19 cellular contexts compared by ENCODE assay signal in genomic region chr19:1428738-1429391, GRCh38. TPM values are rescaled to one million over a fixed set of nuclear protein-coding genes. Genes with fewer than 3 reads are reported as not detected.
DNase-seq lines count a peak whose midpoint lies in the region; ATAC-seq, FAIRE-seq and TF ChIP-seq lines count a peak whose summit lies in the region.
"Had no signal": no experiment of that assay in that cellular context is flagged by ENCODE, and none has a peak within 500 bp of the region (broad histone marks: within the 10 kb centered on the region; RNA-seq: fewer than 3 reads in every experiment).

No MANE protein-coding gene starts in this region.

- no peak for TF ChIP-seq RAD21 in GM12878 (IDR thresholded peaks at IDR 0.05; ENCODE audit: insufficient read depth, low read depth, low read length)

- H3K4me1 ChIP-seq in GM23338 (ENCODE audit: insufficient read depth) (no peaks in the 10 kb centered on the region), GM12878 (ENCODE audit: control insufficient read depth, insufficient read depth, low read length) (no peaks in the 10 kb centered on the region), heart right ventricle (peaks cover 0 to 34% (median 16%) of the 10 kb centered on the region in 9 donors), MM.1S (ENCODE audit: low read length) (no peaks in the 10 kb centered on the region)
- H3K4me1 ChIP-seq: HAP-1, SJSA1 had no signal

- peaks cover 8% of the 10 kb centered on the region; the same call in 2 of the 3 replicates for H3K4me1 Mint-ChIP-seq in GM23338
- H3K4me1 Mint-ChIP-seq: CD14-positive monocyte had no signal

- H3K9me2 ChIP-seq in GM23338 (ENCODE audit: insufficient read depth) (no peaks in the 10 kb centered on the region), MM.1S (replicated peaks; ENCODE audit: insufficient read depth, low read length) (no peaks in the 10 kb centered on the region)

- WGBS in GM12878 (ENCODE audit: insufficient coverage, insufficient replicate concordance, low lambda C conversion rate, missing lambda C conversion rate), result 95% methylated on average over 41 of the region's 41 CpGs
- 85 to 88% methylated on average over 41 of the region's 41 CpGs for WGBS in heart right ventricle, 2 donors

- H3K79me2 ChIP-seq in GM23338 (replicated peaks; ENCODE audit: insufficient read depth), result peaks cover 41% of the 10 kb centered on the region
- no peaks in the 10 kb centered on the region for H3K79me2 ChIP-seq in GM12878 (ENCODE audit: control insufficient read depth, insufficient read depth, low read length)
- H3K79me2 ChIP-seq in MM.1S (ENCODE audit: low read length), result peaks cover 67% of the 10 kb centered on the region

- no peaks in the 10 kb centered on the region for H3K9me3 ChIP-seq in GM12878 (replicated peaks; ENCODE audit: control insufficient read depth, insufficient read depth, low read length)
- H3K9me3 ChIP-seq in heart right ventricle, result no peaks in the 10 kb centered on the region
- no peaks in the 10 kb centered on the region for H3K9me3 ChIP-seq in MM.1S (replicated peaks; ENCODE audit: insufficient read depth, low read length)
- H3K9me3 ChIP-seq: HAP-1, SJSA1 had no signal

- intact Hi-C loops in GM12878 (cut with micrococcal nuclease; ENCODE audit: unreplicated experiment), result no loop called here
- intact Hi-C loops in heart right ventricle (cut with DNase I), result no loop called here

- H3K9me3 Mint-ChIP-seq in GM23338, result no peaks in the 10 kb centered on the region
- H3K9me3 Mint-ChIP-seq: CD14-positive monocyte had no signal

- H3K4me3 ChIP-seq in GM23338 (no peak overlapping the region), GM12878 (no peak overlapping the region), heart right ventricle (no peak overlapping the region), MM.1S (ENCODE audit: low read length) (no peak overlapping the region)
- H3K4me3 ChIP-seq: HAP-1, PC-9, SJSA1 had no signal

- RAD21 ChIA-PET in GM12878 (lab: Charles Lee; ENCODE audit: unreplicated experiment), result no interaction called here

- no peak overlapping the region for H2AFZ ChIP-seq in GM23338
- no peak overlapping the region for H2AFZ ChIP-seq in GM12878 (ENCODE audit: control insufficient read depth, low read depth, low read length)
- no peak overlapping the region for H2AFZ ChIP-seq in MM.1S (ENCODE audit: low read length)
- H2AFZ ChIP-seq: PC-9 had no signal

- peak; percentile 42 for TF ChIP-seq POLR2A in GM12878 (IDR thresholded peaks at IDR 0.05; ENCODE audit: low read depth, low read length)

- no TSS peak for BruUV-seq in GM12878 (replicated peaks; lab: Mats Ljungman, UMichigan)

- no peak overlapping the region for H3K4me3 Mint-ChIP-seq in GM23338
- H3K4me3 Mint-ChIP-seq: CD14-positive monocyte had no signal

- H3K27ac ChIP-seq in GM23338 (ENCODE audit: low read depth) (0 out of 2 replicates have a peak overlapping the region, but pooled peaks have one; percentile 32), GM12878 (ENCODE audit: control insufficient read depth, insufficient read depth) (no peak overlapping the region), heart right ventricle (peak overlapping the region in 6 of 10 donors; percentile 32 to 77 (median 58)), MM.1S (ENCODE audit: low read length) (no peak overlapping the region)
- H3K27ac ChIP-seq: KMS-11, PC-9, SJSA1 had no signal

- peaks cover 3% of the 10 kb centered on the region for H3K27me3 Mint-ChIP-seq in GM23338 (ENCODE audit: insufficient read depth, low read depth, poor library complexity)

- H4K20me1 ChIP-seq in GM23338 (replicated peaks; ENCODE audit: insufficient read depth), result peaks cover 27% of the 10 kb centered on the region
- H4K20me1 ChIP-seq in GM12878 (ENCODE audit: control insufficient read depth, insufficient read depth), result no peaks in the 10 kb centered on the region
- H4K20me1 ChIP-seq in MM.1S (ENCODE audit: insufficient read depth, low read length), result 0 out of 2 replicates have a peak, but pooled peaks cover 2% of the 10 kb centered on the region

- TF ChIP-seq EP300 in GM12878 (IDR thresholded peaks at IDR 0.05; ENCODE audit: borderline replicate concordance in 1 of 2, control insufficient read depth in 1 of 2, low read depth in 2 of 2, low read length in 2 of 2), result no peak

- POLR2A ChIA-PET in GM12878 (lab: Charles Lee), result no interaction called here

- H3K9ac ChIP-seq in GM12878 (ENCODE audit: control insufficient read depth, insufficient read depth, low read length) (no peak overlapping the region), MM.1S (ENCODE audit: low read length) (no peak overlapping the region)
- H3K9ac ChIP-seq: KMS-11 had no signal

- no peak overlapping the region for H3K4me2 ChIP-seq in GM23338
- no peak overlapping the region for H3K4me2 ChIP-seq in GM12878 (ENCODE audit: control insufficient read depth, insufficient read depth)
- H3K4me2 ChIP-seq in MM.1S (ENCODE audit: low read depth, low read length), result no peak overlapping the region
- H3K4me2 ChIP-seq: KMS-11, PC-9 had no signal

- SMC1A ChIA-PET in GM12878 (lab: Charles Lee; ENCODE audit: uncharacterized antibody, unreplicated experiment), result no interaction called here

- H3K27me3 ChIP-seq in GM23338 (ENCODE audit: insufficient read depth) (no peaks in the 10 kb centered on the region), GM12878 (replicated peaks in 1 of 2; ENCODE audit: control insufficient read depth in 2 of 2, insufficient read depth in 2 of 2, low read length in 1 of 2) (no peaks in the 10 kb centered on the region), heart right ventricle (no peaks in the 10 kb centered on the region), MM.1S (replicated peaks; ENCODE audit: insufficient read depth, low read length) (no peaks in the 10 kb centered on the region)
- H3K27me3 ChIP-seq: SJSA1 had no signal

- H3F3A ChIP-seq in GM23338 (replicated peaks; ENCODE audit: low read depth) (peaks cover 42% of the 10 kb centered on the region), MM.1S (ENCODE audit: insufficient read depth, low read length) (no peaks in the 10 kb centered on the region)

- H3K36me3 ChIP-seq in GM23338 (ENCODE audit: insufficient read depth) (peaks cover 39% of the 10 kb centered on the region), GM12878 (ENCODE audit: control insufficient read depth in 2 of 2, insufficient read depth in 2 of 2, low read length in 1 of 2) (peaks cover 15 to 57% of the 10 kb centered on the region in 2 experiments), heart right ventricle (peaks cover 0 to 98% (median 59%) of the 10 kb centered on the region in 9 donors), MM.1S (replicated peaks; ENCODE audit: insufficient read depth, low read length) (peaks cover 12% of the 10 kb centered on the region; the same call in 1 of the 2 replicates)

- H3K36me3 Mint-ChIP-seq in GM23338 (ENCODE audit: low read depth), result peaks cover 69% of the 10 kb centered on the region

- TF ChIP-seq CTCF in GM23338 (conservative IDR thresholded peaks at IDR 0.05; ENCODE audit: low read depth in 2 of 2) (no peak), GM12878 (IDR thresholded peaks at IDR 0.05 in 2 of 3, conservative IDR thresholded peaks at IDR 0.05 in 1 of 3; ENCODE audit: control insufficient read depth in 2 of 3, extremely low read depth in 1 of 3, insufficient read depth in 1 of 3, low read depth in 3 of 3, low read length in 3 of 3) (no peak), heart right ventricle (IDR thresholded peaks at IDR 0.05) (no peak), MM.1S (IDR thresholded peaks at IDR 0.05; ENCODE audit: low read length) (no peak)

- CTCF ChIA-PET in GM12878 (lab: Yijun Ruan, JAX), result no interaction called here

- H3K27ac Mint-ChIP-seq in GM23338, result no peak overlapping the region

- DNase-seq in GM23338 (ENCODE audit: low spot score), result no peak
- no peak for DNase-seq in GM12878 (ENCODE audit: low read depth, low spot score)
- DNase-seq in heart right ventricle, result no peak
- DNase-seq in retina, result peak; percentile 26
- no peak for DNase-seq in MM.1S
- DNase-seq: DMS79, NCI-H1048, NCI-H1436, NCI-H1930, NCI-H226, NCI-H526, PC-9, SW 1271 had no signal

- ATAC-seq in GM23338 (no peak), GM12878 (no peak), heart right ventricle (peak in 7 of 8 donors; percentile 2 to 57 (median 21)), HG02938 (IDR thresholded peaks at IDR 0.05; ENCODE audit: unreplicated experiment) (no peak), GM18520 (IDR thresholded peaks at IDR 0.05; ENCODE audit: unreplicated experiment) (no peak)

- FAIRE-seq in GM12878 (lab: Jason Lieb, UNC), result no peak

- in situ Hi-C loops in GM12878 (cut with MboI), result no loop called here

RNA-seq across cellular contexts. Expression of gene RPS15, which starts 9.3 kb away (rescaled TPM):
- total RNA-seq in GM23338 (2014; rRNA removed; shearing (Covaris generic)), result 2,953 and 3,723 TPM in 2 replicates
- 3,861 and 4,267 TPM in 2 replicates for polyA plus RNA-seq in GM23338 (2016; fragmentation: Nextera tagmentation; extraction: Ambion mirVana)
- total RNA-seq in GM12878 (2013; cell fraction: nucleolus; rRNA removed), result 239 and 289 TPM in 2 replicates
- 1,524 and 1,715 TPM in 2 replicates for total RNA-seq in GM12878 (2014; rRNA removed)
- 972 and 1,030 TPM in 2 replicates for total RNA-seq in GM12878 (2014; rRNA removed; fragmentation: Illumina TruSeq; extraction: Trizol)
- total RNA-seq in GM12878 (2021), result 2,219 and 2,315 TPM in 2 replicates
- 7,786 TPM for polyA plus RNA-seq in GM12878 (2011; ENCODE audit: low read depth)
- 524 and 1,111 TPM in 2 replicates for polyA plus RNA-seq in GM12878 (2011; rRNA removed)
- polyA plus RNA-seq in GM12878 (2011; cell fraction: cytosol; rRNA removed), result 3,186 and 3,536 TPM in 2 replicates
- 1,362 and 1,364 TPM in 2 replicates for polyA plus RNA-seq in GM12878 (2011; cell fraction: nucleus; rRNA removed)
- 3,088 and 3,408 TPM in 2 replicates for polyA plus RNA-seq in GM12878 (2012)
- 209 and 786 TPM in 2 replicates for polyA plus RNA-seq in GM12878 (2014; fragmentation: Illumina TruSeq; extraction: Trizol)
- 100 to 1,000 TPM; 559 to 717 TPM for polyA plus RNA-seq in GM12878 (2014; fragmentation: Nextera tagmentation; extraction: Ambion mirVana)
- polyA plus RNA-seq in GM12878 (2014; rRNA removed), result 3,158 and 3,344 TPM in 2 replicates
- 1,000 to 10,000 TPM; 1,763 to 1,909 TPM for polyA plus RNA-seq in GM12878 (2016; fragmentation: Nextera tagmentation; extraction: Ambion mirVana)
- polyA minus RNA-seq in GM12878 (2011; rRNA and poly(A)+ RNA removed), result 256 and 857 TPM in 2 replicates
- polyA minus RNA-seq in GM12878 (2011; cell fraction: cytosol; rRNA and poly(A)+ RNA removed), result 796 and 851 TPM in 2 replicates
- polyA minus RNA-seq in GM12878 (2011; cell fraction: nucleus; rRNA and poly(A)+ RNA removed), result 184 and 257 TPM in 2 replicates
- 100 to 1,000 TPM; 480 to 720 (median 539) TPM for total RNA-seq in heart right ventricle
- polyA plus RNA-seq in heart right ventricle, result 1,000 to 10,000 TPM; 2,400 to 3,724 TPM

RNA-seq across cellular contexts. Expression of gene APC2, which starts 21.1 kb away (rescaled TPM):
- 14.3 and 18.3 TPM in 2 replicates for total RNA-seq in GM23338 (2014; rRNA removed; shearing (Covaris generic))
- polyA plus RNA-seq in GM23338 (2016; fragmentation: Nextera tagmentation; extraction: Ambion mirVana) (1.4 TPM in 2 replicates), GM12878 (2011; rRNA removed) (not detected in 2 replicates), GM12878 (2014; fragmentation: Illumina TruSeq; extraction: Trizol) (not detected in 2 replicates), GM12878 (2014; fragmentation: Nextera tagmentation; extraction: Ambion mirVana) (under 1 TPM in 1 of 2 experiments, not detected in 1; 0.02 TPM), GM12878 (2014; rRNA removed) (0.16 and 0.73 TPM in 2 replicates), GM12878 (2016; fragmentation: Nextera tagmentation; extraction: Ambion mirVana) (under 1 TPM in 1 of 2 experiments, not detected in 1; 0.04 TPM), heart right ventricle (under 1 TPM; 0.13 to 0.15 TPM)
- total RNA-seq in GM12878 (2013; cell fraction: nucleolus; rRNA removed), result 0.34 and 0.46 TPM in 2 replicates
- total RNA-seq in GM12878 (2014; rRNA removed) (under 0.01 and 0.11 TPM in 2 replicates), GM12878 (2014; rRNA removed; fragmentation: Illumina TruSeq; extraction: Trizol) (0.05 TPM in 1 of 2 replicates, not detected in the other), GM12878 (2021) (0.08 and 0.26 TPM in 2 replicates), heart right ventricle (under 1 TPM in 9 of 10 donors, not detected in 1; 0.02 to 0.23 (median 0.08) TPM)
- polyA plus RNA-seq in GM12878 (2011; ENCODE audit: low read depth), result 0.31 TPM
- polyA plus RNA-seq in GM12878 (2011; cell fraction: cytosol; rRNA removed), result 0.03 TPM in 1 of 2 replicates, not detected in the other
- 0.18 and 0.38 TPM in 2 replicates for polyA plus RNA-seq in GM12878 (2011; cell fraction: nucleus; rRNA removed)
- 0.27 and 0.43 TPM in 2 replicates for polyA plus RNA-seq in GM12878 (2012)
- polyA minus RNA-seq in GM12878 (2011; rRNA and poly(A)+ RNA removed), result 0.05 TPM in 1 of 2 replicates, not detected in the other
- polyA minus RNA-seq in GM12878 (2011; cell fraction: cytosol; rRNA and poly(A)+ RNA removed), result not detected in 2 replicates
- 0.12 and 0.38 TPM in 2 replicates for polyA minus RNA-seq in GM12878 (2011; cell fraction: nucleus; rRNA and poly(A)+ RNA removed)
- total RNA-seq: SJSA1 had no signal
- polyA plus RNA-seq: CD14-positive monocyte had no signal

RNA-seq across cellular contexts. Expression of gene DAZAP1, which starts 21.5 kb away (rescaled TPM):
- total RNA-seq in GM23338 (2014; rRNA removed; shearing (Covaris generic)), result 180 and 194 TPM in 2 replicates
- polyA plus RNA-seq in GM23338 (2016; fragmentation: Nextera tagmentation; extraction: Ambion mirVana) (44.1 and 48.1 TPM in 2 replicates), GM12878 (2011; rRNA removed) (110 and 123 TPM in 2 replicates), GM12878 (2014; fragmentation: Illumina TruSeq; extraction: Trizol) (69.0 and 91.2 TPM in 2 replicates), GM12878 (2014; fragmentation: Nextera tagmentation; extraction: Ambion mirVana) (10 to 100 TPM in 1 of 2 experiments, 1 to 10 TPM in 1; 9.9 to 27.7 TPM), GM12878 (2014; rRNA removed) (164 and 194 TPM in 2 replicates), GM12878 (2016; fragmentation: Nextera tagmentation; extraction: Ambion mirVana) (10 to 100 TPM; 16.9 to 17.9 TPM), heart right ventricle (10 to 100 TPM; 82.6 to 91.3 TPM)
- 111 and 128 TPM in 2 replicates for total RNA-seq in GM12878 (2013; cell fraction: nucleolus; rRNA removed)
- total RNA-seq in GM12878 (2014; rRNA removed) (122 and 127 TPM in 2 replicates), GM12878 (2014; rRNA removed; fragmentation: Illumina TruSeq; extraction: Trizol) (82.5 and 93.4 TPM in 2 replicates), GM12878 (2021) (223 and 240 TPM in 2 replicates), heart right ventricle (100 to 1,000 TPM in 2 of 10 donors, 10 to 100 TPM in 8; 56.7 to 111 (median 73.8) TPM)
- 23.5 TPM for polyA plus RNA-seq in GM12878 (2011; ENCODE audit: low read depth)
- 47.6 and 72.8 TPM in 2 replicates for polyA plus RNA-seq in GM12878 (2011; cell fraction: cytosol; rRNA removed)
- 106 and 159 TPM in 2 replicates for polyA plus RNA-seq in GM12878 (2011; cell fraction: nucleus; rRNA removed)
- 71.1 and 77.1 TPM in 2 replicates for polyA plus RNA-seq in GM12878 (2012)
- 27.9 and 29.7 TPM in 2 replicates for polyA minus RNA-seq in GM12878 (2011; rRNA and poly(A)+ RNA removed)
- 26.6 and 31.5 TPM in 2 replicates for polyA minus RNA-seq in GM12878 (2011; cell fraction: cytosol; rRNA and poly(A)+ RNA removed)
- polyA minus RNA-seq in GM12878 (2011; cell fraction: nucleus; rRNA and poly(A)+ RNA removed), result 17.4 and 38.3 TPM in 2 replicates

RNA-seq across cellular contexts. Expression of gene GAMT, which starts 27.5 kb away (rescaled TPM):
- 21.5 and 27.3 TPM in 2 replicates for total RNA-seq in GM23338 (2014; rRNA removed; shearing (Covaris generic))
- 33.6 and 36.9 TPM in 2 replicates for polyA plus RNA-seq in GM23338 (2016; fragmentation: Nextera tagmentation; extraction: Ambion mirVana)
- total RNA-seq in GM12878 (2013; cell fraction: nucleolus; rRNA removed), result 6.5 and 6.7 TPM in 2 replicates
- total RNA-seq in GM12878 (2014; rRNA removed), result 50.1 and 55.2 TPM in 2 replicates
- total RNA-seq in GM12878 (2014; rRNA removed; fragmentation: Illumina TruSeq; extraction: Trizol), result 22.5 and 24.9 TPM in 2 replicates
- 49.1 and 52.0 TPM in 2 replicates for total RNA-seq in GM12878 (2021)
- 9.2 TPM for polyA plus RNA-seq in GM12878 (2011; ENCODE audit: low read depth)
- polyA plus RNA-seq in GM12878 (2011; rRNA removed), result 4.7 and 13.0 TPM in 2 replicates
- polyA plus RNA-seq in GM12878 (2011; cell fraction: cytosol; rRNA removed), result 13.6 and 22.1 TPM in 2 replicates
- polyA plus RNA-seq in GM12878 (2011; cell fraction: nucleus; rRNA removed), result 11.4 and 12.7 TPM in 2 replicates
- polyA plus RNA-seq in GM12878 (2012), result 28.9 and 29.0 TPM in 2 replicates
- 8.3 and 28.5 TPM in 2 replicates for polyA plus RNA-seq in GM12878 (2014; fragmentation: Illumina TruSeq; extraction: Trizol)
- 1 to 10 TPM; 1.6 to 5.6 TPM for polyA plus RNA-seq in GM12878 (2014; fragmentation: Nextera tagmentation; extraction: Ambion mirVana)
- polyA plus RNA-seq in GM12878 (2014; rRNA removed), result 56.0 and 65.8 TPM in 2 replicates
- 100 to 1,000 TPM; 122 to 131 TPM for polyA plus RNA-seq in GM12878 (2016; fragmentation: Nextera tagmentation; extraction: Ambion mirVana)
- polyA minus RNA-seq in GM12878 (2011; rRNA and poly(A)+ RNA removed), result 4.2 and 10.8 TPM in 2 replicates
- 4.5 and 11.0 TPM in 2 replicates for polyA minus RNA-seq in GM12878 (2011; cell fraction: cytosol; rRNA and poly(A)+ RNA removed)
- 2.1 and 5.4 TPM in 2 replicates for polyA minus RNA-seq in GM12878 (2011; cell fraction: nucleus; rRNA and poly(A)+ RNA removed)
- 10 to 100 TPM; 53.4 to 89.2 (median 72.1) TPM for total RNA-seq in heart right ventricle
- 100 to 1,000 TPM in 1 of 2 donors, 10 to 100 TPM in 1; 30.8 to 260 TPM for polyA plus RNA-seq in heart right ventricle

RNA-seq across cellular contexts. Expression of gene NDUFS7, which starts 45.2 kb away (rescaled TPM):
- total RNA-seq in GM23338 (2014; rRNA removed; shearing (Covaris generic)), result 128 and 132 TPM in 2 replicates
- polyA plus RNA-seq in GM23338 (2016; fragmentation: Nextera tagmentation; extraction: Ambion mirVana), result 201 and 203 TPM in 2 replicates
- 50.2 and 65.0 TPM in 2 replicates for total RNA-seq in GM12878 (2013; cell fraction: nucleolus; rRNA removed)
- total RNA-seq in GM12878 (2014; rRNA removed), result 107 and 143 TPM in 2 replicates
- 18.5 and 24.1 TPM in 2 replicates for total RNA-seq in GM12878 (2014; rRNA removed; fragmentation: Illumina TruSeq; extraction: Trizol)
- total RNA-seq in GM12878 (2021), result 136 and 143 TPM in 2 replicates
- 16.9 TPM for polyA plus RNA-seq in GM12878 (2011; ENCODE audit: low read depth)
- polyA plus RNA-seq in GM12878 (2011; rRNA removed), result 12.1 and 43.0 TPM in 2 replicates
- 127 and 227 TPM in 2 replicates for polyA plus RNA-seq in GM12878 (2011; cell fraction: cytosol; rRNA removed)
- 125 and 151 TPM in 2 replicates for polyA plus RNA-seq in GM12878 (2011; cell fraction: nucleus; rRNA removed)
- polyA plus RNA-seq in GM12878 (2012), result 64.7 and 88.4 TPM in 2 replicates
- 1.5 and 5.1 TPM in 2 replicates for polyA plus RNA-seq in GM12878 (2014; fragmentation: Illumina TruSeq; extraction: Trizol)
- 10 to 100 TPM; 10.6 to 39.4 TPM for polyA plus RNA-seq in GM12878 (2014; fragmentation: Nextera tagmentation; extraction: Ambion mirVana)
- polyA plus RNA-seq in GM12878 (2014; rRNA removed), result 166 and 177 TPM in 2 replicates
- 100 to 1,000 TPM; 261 to 282 TPM for polyA plus RNA-seq in GM12878 (2016; fragmentation: Nextera tagmentation; extraction: Ambion mirVana)
- polyA minus RNA-seq in GM12878 (2011; rRNA and poly(A)+ RNA removed), result 38.5 and 54.8 TPM in 2 replicates
- polyA minus RNA-seq in GM12878 (2011; cell fraction: cytosol; rRNA and poly(A)+ RNA removed), result 65.2 and 74.7 TPM in 2 replicates
- polyA minus RNA-seq in GM12878 (2011; cell fraction: nucleus; rRNA and poly(A)+ RNA removed), result 16.3 and 29.0 TPM in 2 replicates
- total RNA-seq in heart right ventricle, result 100 to 1,000 TPM; 248 to 446 (median 377) TPM
- polyA plus RNA-seq in heart right ventricle, result 100 to 1,000 TPM; 307 to 498 TPM

Comparison
In these comparisons a context has a peak if more than half of its experiments do, and no peak if none do; other contexts are left out.
1. ATAC-seq: peak in heart right ventricle (7 of 8); none in GM23338 (single experiment), GM12878 (single experiment), HG02938 (single experiment) and GM18520 (single experiment).
2. H3K27ac ChIP-seq: peak in GM23338 (single experiment) and heart right ventricle (6 of 10); none in GM12878 (single experiment) and MM.1S (single experiment).
3. RNA of gene APC2, which starts 21.1 kb away (total RNA-seq): 14.3 to 18.3 TPM in GM23338; 0.02 to 0.23 TPM in heart right ventricle and under 0.01 to 0.46 TPM in GM12878; every median in the first group is over 10 times any median in the second.